15 cellular contexts compared by ENCODE assay signal in the genomic region with DNA sequence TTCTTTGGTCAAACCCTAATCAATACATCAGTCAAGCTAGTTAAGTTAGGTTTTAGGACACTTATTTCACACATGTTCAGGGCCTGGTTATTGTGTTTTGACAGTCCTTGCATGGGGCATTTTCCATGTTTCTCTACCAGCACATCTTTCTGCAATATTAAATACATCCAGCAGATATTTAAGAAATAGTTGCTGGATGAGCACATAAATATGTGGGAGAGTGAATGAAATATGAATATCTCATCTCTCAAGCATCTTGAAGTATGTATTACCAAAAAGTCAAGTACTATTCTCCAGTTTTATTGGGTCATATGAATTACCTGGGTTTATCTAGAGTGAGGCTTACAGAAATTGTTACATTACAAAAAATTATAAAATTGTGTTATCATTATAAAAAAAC.
DNase-seq lines count a peak whose midpoint lies in the region; ATAC-seq and TF ChIP-seq lines count a peak whose summit lies in the region.
"Had no signal": no experiment of that assay in that cellular context is flagged by ENCODE, and none has a peak within 500 bp of the region (broad histone marks: within the 10 kb centered on the region; RNA-seq: fewer than 3 reads in every experiment).

No MANE protein-coding gene starts in this region.

- peak; percentile 14; the same call in 1 of the 2 replicates for ATAC-seq in IMR-90 (ENCODE audit: low read depth)
- peak; percentile 65 for ATAC-seq in SK-N-SH treated with all-trans-retinoic acid at 6 μM for 48 hours
- no peak for ATAC-seq in naive thymus-derived CD4-positive, alpha-beta T cell
- no peak for ATAC-seq in HG02759 (IDR thresholded peaks at IDR 0.05; ENCODE audit: unreplicated experiment)
- ATAC-seq: CD8-positive, alpha-beta T cell; GM12878; HepG2 had no signal

- dilution Hi-C loops in IMR-90 (cut with HindIII; ENCODE audit: low sequenced_read_pairs, unreplicated experiment): no loop called here

- H2BK120ac ChIP-seq in IMR-90 (ENCODE audit: low read depth, low read length): no peak overlapping the region

- H2BK5ac ChIP-seq in IMR-90 (ENCODE audit: low read depth, low read length, poor library complexity, severe bottlenecking): no peak overlapping the region

- H3K4me3 ChIP-seq in IMR-90 (ENCODE audit: insufficient read depth, low read depth, low read length): no peak overlapping the region
- H3K4me3 ChIP-seq in naive thymus-derived CD4-positive, alpha-beta T cell (ENCODE audit: low read length): no peak overlapping the region
- H3K4me3 ChIP-seq: BLaER1 treated with 17β-estradiol and CSF1 and Interleukin-3, amounts not matched to agents 10 nM and 100 nM; GM12878 had no signal

- TF ChIP-seq CTCF in IMR-90 (conservative IDR thresholded peaks at IDR 0.05; ENCODE audit: low read depth, low read length): no peak

- H3K36me3 ChIP-seq in IMR-90 (ENCODE audit: control insufficient read depth, insufficient read depth, low read length): no peaks in the 10 kb centered on the region
- no peaks in the 10 kb centered on the region for H3K36me3 ChIP-seq in naive thymus-derived CD4-positive, alpha-beta T cell (ENCODE audit: control insufficient read depth in 2 of 3, insufficient read depth in 3 of 3, low read length in 3 of 3)
- H3K36me3 ChIP-seq: BLaER1 treated with 17β-estradiol and CSF1 and Interleukin-3, amounts not matched to agents 10 nM and 100 nM had no signal

- H3K14ac ChIP-seq in IMR-90 (replicated peaks; ENCODE audit: low read depth, low read length): no peak overlapping the region

- peaks cover 5 to 17% (median 14%) of the 10 kb centered on the region in 7 donors for H3K4me1 Mint-ChIP-seq in naive thymus-derived CD4-positive, alpha-beta T cell
- H3K4me1 Mint-ChIP-seq: H9 had no signal

- H4K5ac ChIP-seq in IMR-90 (ENCODE audit: low read depth, low read length): no peak overlapping the region

- H3K9me3 ChIP-seq in IMR-90 (ENCODE audit: control insufficient read depth, insufficient read depth, low read length): peaks cover 3% of the 10 kb centered on the region; the same call in 1 of the 2 replicates
- peaks cover 0 to 6% (median 0%) of the 10 kb centered on the region in 3 experiments for H3K9me3 ChIP-seq in naive thymus-derived CD4-positive, alpha-beta T cell (ENCODE audit: control insufficient read depth in 2 of 3, low read length in 3 of 3)

- no peak overlapping the region for H3K27ac Mint-ChIP-seq in naive thymus-derived CD4-positive, alpha-beta T cell
- H3K27ac Mint-ChIP-seq: B cell; CD8-positive, alpha-beta T cell; H9 had no signal

- in situ Hi-C loops in IMR-90 (cut with MboI; ENCODE audit: low sequenced_read_pairs): no loop called here

- no peak overlapping the region for H2BK15ac ChIP-seq in IMR-90 (ENCODE audit: low read depth, low read length)

- H3K23ac ChIP-seq in IMR-90 (ENCODE audit: low read depth, low read length): no peak overlapping the region

- H4K91ac ChIP-seq in IMR-90 (ENCODE audit: insufficient read depth, low read depth, low read length): no peak overlapping the region

- no peak for TF ChIP-seq RAD21 in IMR-90 (IDR thresholded peaks at IDR 0.05; ENCODE audit: low read length)

- POLR2A ChIA-PET in IMR-90 (lab: Charles Lee; ENCODE audit: unreplicated experiment): no interaction called here
- POLR2A ChIA-PET in naive thymus-derived CD4-positive, alpha-beta T cell (lab: Charles Lee): no interaction called here

- DNase-seq in IMR-90: peak; percentile 23
- peak; percentile 43 for DNase-seq in dedifferentiated amniotic fluid mesenchymal stem cell (ENCODE audit: extremely low spot score)
- no peak for DNase-seq in NCI-H2029 treated with DMSO at 0.1 percent for 48 hours (lab: John Stamatoyannopoulos, UW)
- no peak for DNase-seq in activated CD4-positive, CD25-positive, alpha-beta regulatory T cell (lab: John Stamatoyannopoulos, UW)
- no peak for DNase-seq in naive thymus-derived CD4-positive, alpha-beta T cell
- DNase-seq: Calu3; CD8-positive, alpha-beta T cell; DMS79 treated with DMSO at 0.1 percent for 48 hours; H9 had no signal

- no peak overlapping the region for H3K56ac ChIP-seq in IMR-90 (ENCODE audit: extremely low read depth, insufficient read depth, low read length)

- no peak overlapping the region for H2AK5ac ChIP-seq in IMR-90 (ENCODE audit: low read depth, low read length)

- H4K20me1 ChIP-seq in IMR-90 (ENCODE audit: insufficient read depth, low read length): no peaks in the 10 kb centered on the region
- H4K20me1 ChIP-seq: BLaER1 treated with 17β-estradiol and CSF1 and Interleukin-3, amounts not matched to agents 10 nM and 100 nM had no signal

- no peaks in the 10 kb centered on the region for H3K27me3 ChIP-seq in IMR-90 (ENCODE audit: control insufficient read depth, insufficient read depth, low read length)
- H3K27me3 ChIP-seq in naive thymus-derived CD4-positive, alpha-beta T cell (ENCODE audit: control insufficient read depth in 2 of 2, insufficient read depth in 2 of 2, low read length in 2 of 2): no peaks in the 10 kb centered on the region
- H3K27me3 ChIP-seq: BLaER1 treated with 17β-estradiol and CSF1 and Interleukin-3, amounts not matched to agents 10 nM and 100 nM had no signal

- H3K9me1 ChIP-seq in IMR-90 (ENCODE audit: insufficient read depth, low read length): no peaks in the 10 kb centered on the region; the same call in 1 of the 2 replicates

- H3K9me3 Mint-ChIP-seq in naive thymus-derived CD4-positive, alpha-beta T cell: peaks cover 5 to 15% (median 9%) of the 10 kb centered on the region in 11 donors

- no peak overlapping the region for H4K8ac ChIP-seq in IMR-90 (ENCODE audit: low read depth in 2 of 2, low read length in 2 of 2)

- no peak overlapping the region for H3K4me3 Mint-ChIP-seq in naive thymus-derived CD4-positive, alpha-beta T cell
- H3K4me3 Mint-ChIP-seq: B cell; CD8-positive, alpha-beta T cell; H9 had no signal

- no peak overlapping the region for H3K27ac ChIP-seq in IMR-90 (ENCODE audit: insufficient read depth, low read length)
- no peak overlapping the region for H3K27ac ChIP-seq in naive thymus-derived CD4-positive, alpha-beta T cell (ENCODE audit: low read depth, low read length)
- H3K27ac ChIP-seq: BLaER1 treated with 17β-estradiol and CSF1 and Interleukin-3, amounts not matched to agents 10 nM and 100 nM had no signal

- no peaks in the 10 kb centered on the region for H3K4me1 ChIP-seq in IMR-90 (ENCODE audit: control insufficient read depth, insufficient read depth, low read length)
- H3K4me1 ChIP-seq in naive thymus-derived CD4-positive, alpha-beta T cell (ENCODE audit: control insufficient read depth in 2 of 2, insufficient read depth in 2 of 2, low read length in 2 of 2): no peaks in the 10 kb centered on the region
- H3K4me1 ChIP-seq: BLaER1 treated with 17β-estradiol and CSF1 and Interleukin-3, amounts not matched to agents 10 nM and 100 nM had no signal

- H3K27me3 Mint-ChIP-seq in naive thymus-derived CD4-positive, alpha-beta T cell: no peaks in the 10 kb centered on the region
- H3K27me3 Mint-ChIP-seq: B cell had no signal

- no peaks in the 10 kb centered on the region for H3K79me1 ChIP-seq in IMR-90 (ENCODE audit: low read depth in 1 of 2, low read length in 2 of 2)

- TF ChIP-seq POLR2A in IMR-90 (IDR thresholded peaks at IDR 0.05; ENCODE audit: low read depth, low read length): no peak

- H2AK9ac ChIP-seq in IMR-90 (replicated peaks; ENCODE audit: low read depth, low read length, poor library complexity): no peak overlapping the region

- H3K36me3 Mint-ChIP-seq in naive thymus-derived CD4-positive, alpha-beta T cell: peaks cover 0 to 10% (median 8%) of the 10 kb centered on the region in 5 donors

- no peak overlapping the region for H3K18ac ChIP-seq in IMR-90 (ENCODE audit: low read depth, low read length)

- no TSS peak for BruUV-seq in IMR-90 (replicated peaks; lab: Mats Ljungman, UMichigan)

- H3K4ac ChIP-seq in IMR-90 (ENCODE audit: low read depth, low read length): no peak overlapping the region

- no peak overlapping the region for H3K9ac ChIP-seq in IMR-90 (ENCODE audit: low read depth, low read length)
- H3K9ac ChIP-seq: BLaER1 treated with 17β-estradiol and CSF1 and Interleukin-3, amounts not matched to agents 10 nM and 100 nM had no signal

- H2BK20ac ChIP-seq in IMR-90 (ENCODE audit: low read depth, low read length): no peak overlapping the region

- H3K4me2 ChIP-seq in IMR-90 (ENCODE audit: low read depth, low read length): no peak overlapping the region
- H3K4me2 ChIP-seq: BLaER1 treated with 17β-estradiol and CSF1 and Interleukin-3, amounts not matched to agents 10 nM and 100 nM had no signal

- H2AFZ ChIP-seq in IMR-90 (replicated peaks; ENCODE audit: low read length, poor library complexity): no peak overlapping the region

- intact Hi-C loops in IMR-90 (cut with micrococcal nuclease): no loop called here
- intact Hi-C loops in naive thymus-derived CD4-positive, alpha-beta T cell (cut with micrococcal nuclease): no loop called here

- CTCF ChIA-PET in IMR-90 (lab: Yijun Ruan, JAX): interaction anchor here (1.4 kb wide), 1 partner anchor 12 kb away, joined by 3 read pairs; no protein-coding TSS in a partner anchor
- CTCF ChIA-PET in naive thymus-derived CD4-positive, alpha-beta T cell (lab: Charles Lee): no interaction called here

TF ChIP-seq in IMR-90, 13 proteins besides CTCF, POLR2A, EP300 and RAD21 (continues in another document):
- TF ChIP-seq BHLHE40 (IDR thresholded peaks at IDR 0.05; ENCODE audit: low read depth, low read length): no peak
- TF ChIP-seq MAFK (IDR thresholded peaks at IDR 0.05; ENCODE audit: low read depth, low read length): no peak
- TF ChIP-seq MXI1 (IDR thresholded peaks at IDR 0.05; ENCODE audit: borderline replicate concordance, low read depth, low read length): no peak
- no peak for TF ChIP-seq SMC3 (IDR thresholded peaks at IDR 0.05; ENCODE audit: low read depth, low read length)
- no peak for TF ChIP-seq RCOR1 (IDR thresholded peaks at IDR 0.05; ENCODE audit: insufficient replicate concordance, low read length)
- no peak for TF ChIP-seq CHD1 (IDR thresholded peaks at IDR 0.05; ENCODE audit: low read depth, low read length)
- no peak for TF ChIP-seq CEBPB (IDR thresholded peaks at IDR 0.05; ENCODE audit: low read depth, low read length)
- TF ChIP-seq FOS (IDR thresholded peaks at IDR 0.05; ENCODE audit: low read depth, low read length): no peak
- TF ChIP-seq NFE2L2 (IDR thresholded peaks at IDR 0.05; ENCODE audit: low read depth, low read length): no peak

TF ChIP-seq in SK-N-SH treated with all-trans-retinoic acid at 6 μM for 48 hours, 23 proteins besides CTCF, POLR2A, EP300 and RAD21 (continues in another document):
- TF ChIP-seq PPARA (CRISPR knock-in tag; IDR thresholded peaks at IDR 0.05; ENCODE audit: borderline replicate concordance) (no peak), BACH2 (CRISPR knock-in tag; IDR thresholded peaks at IDR 0.05; ENCODE audit: borderline replicate concordance) (no peak), GLIS3 (CRISPR knock-in tag; IDR thresholded peaks at IDR 0.05) (no peak)

Comparison
In these comparisons a context has a peak if more than half of its experiments do, and no peak if none do; other contexts are left out.
1. ATAC-seq: peak in IMR-90 (single experiment) and SK-N-SH treated with all-trans-retinoic acid at 6 μM for 48 hours (single experiment); none in naive thymus-derived CD4-positive, alpha-beta T cell (single experiment) and HG02759 (single experiment).
2. DNase-seq: peak in IMR-90 (single experiment) and dedifferentiated amniotic fluid mesenchymal stem cell (single experiment); none in NCI-H2029 treated with DMSO at 0.1 percent for 48 hours (single experiment), activated CD4-positive, CD25-positive, alpha-beta regulatory T cell (0 of 4) and naive thymus-derived CD4-positive, alpha-beta T cell (0 of 9).